8 cellular contexts compared by ENCODE assay signal in genomic region chr1:25338188-25338981, GRCh38. TPM values are rescaled to one million over a fixed set of nuclear protein-coding genes. Genes with fewer than 3 reads are reported as not detected.
DNase-seq lines count a peak whose midpoint lies in the region; ATAC-seq and TF ChIP-seq lines count a peak whose summit lies in the region.

TSS of gene TMEM50A (plus strand) at chr1:25338334. CDS start at chr1:25340487, 2,153 bp downstream.

- H3K4me1 ChIP-seq in CD8-positive, alpha-beta memory T cell (ENCODE audit: insufficient read depth, low read length), result peaks cover 21% of the 10 kb centered on the region

- ATAC-seq in GM19455 (IDR thresholded peaks at IDR 0.05; ENCODE audit: unreplicated experiment), result peak; percentile 62

- no peaks in the 10 kb centered on the region for H3K27me3 ChIP-seq in CD8-positive, alpha-beta memory T cell (ENCODE audit: insufficient read depth, low read length, poor library complexity, severe bottlenecking)
- H3K27me3 ChIP-seq in HL-60 (ENCODE audit: insufficient read depth, poor library complexity, severe bottlenecking), result no peaks in the 10 kb centered on the region

- peak within 1 kb of the TSS; percentile 93 to 98 (median 97) for H3K27ac Mint-ChIP-seq in CD8-positive, alpha-beta memory T cell

- peaks cover 0 to 41% (median 5%) of the 10 kb centered on the region in 3 donors for H3K36me3 Mint-ChIP-seq in CD8-positive, alpha-beta memory T cell

- POLR2A ChIA-PET in CD8-positive, alpha-beta memory T cell (lab: Charles Lee), result interaction anchor here (0.6 to 1.1 kb wide), 2 partner anchors 93 to 106 kb away, joined by 3 read pairs; partner anchors contain the start of gene SYF2
- POLR2A ChIA-PET in activated CD8-positive, alpha-beta memory T cell treated with anti-CD3 and anti-CD28 coated beads for 36 hours (lab: Charles Lee), result interaction anchor here (0.7 kb wide), 1 partner anchor 106 kb away, joined by 5 read pairs; the partner anchor contains the start of gene SYF2

- no peaks in the 10 kb centered on the region for H3K9me3 ChIP-seq in CD8-positive, alpha-beta memory T cell (ENCODE audit: low read length)

- peaks cover 49 to 59% (median 52%) of the 10 kb centered on the region in 3 donors for H3K4me1 Mint-ChIP-seq in CD8-positive, alpha-beta memory T cell

- no peaks in the 10 kb centered on the region for H3K36me3 ChIP-seq in CD8-positive, alpha-beta memory T cell (ENCODE audit: insufficient read depth, low read length)

- CTCF ChIA-PET in CD8-positive, alpha-beta memory T cell (lab: Charles Lee), result interaction anchor here (0.8 kb wide), 1 partner anchor 98 kb away, joined by 3 read pairs; no protein-coding TSS in a partner anchor
- CTCF ChIA-PET in activated CD8-positive, alpha-beta memory T cell treated with anti-CD3 and anti-CD28 coated beads for 36 hours (lab: Charles Lee), result no interaction called here

- peak within 1 kb of the TSS; percentile 95 for H3K27ac ChIP-seq in CD8-positive, alpha-beta memory T cell (ENCODE audit: low read depth, low read length)
- H3K27ac ChIP-seq in HL-60 (replicated peaks), result peak within 1 kb of the TSS; percentile 86

- H3K4me3 Mint-ChIP-seq in CD8-positive, alpha-beta memory T cell, result peak within 1 kb of the TSS; percentile 94 to 98 (median 97)

- no peaks in the 10 kb centered on the region for H3K9me3 Mint-ChIP-seq in CD8-positive, alpha-beta memory T cell

- TF ChIP-seq CTCF in HL-60 (IDR thresholded peaks at IDR 0.05; ENCODE audit: insufficient read depth, low read length), result no peak

- DNase-seq in CD8-positive, alpha-beta memory T cell, result peak; percentile 86 to 95 (median 89)
- DNase-seq in HL-60 (ENCODE audit: low read depth in 1 of 2, low spot score in 1 of 2) (peak; percentile 78 to 86), lung microvascular endothelial cell (ENCODE audit: low read depth in 2 of 2) (peak; percentile 86 to 91)
- peak; percentile 86 for DNase-seq in NK-92 treated with Interleukin-12 subunit alpha and Interleukin-12 subunit beta, amount 100 ng/mL, for 24 hours (lab: John Stamatoyannopoulos, UW)
- peak; percentile 87 for DNase-seq in effector CD8-positive, alpha-beta T cell (lab: John Stamatoyannopoulos, UW)
- peak; percentile 83 for DNase-seq in stimulated activated CD8-positive, alpha-beta memory T cell treated with anti-CD3 and anti-CD28 coated beads, Interleukin-12 subunit alpha, Interleukin-12 subunit beta, amount 100 ng/mL, for 1 hour (ENCODE audit: low read depth)

- no peaks in the 10 kb centered on the region for H3K27me3 Mint-ChIP-seq in CD8-positive, alpha-beta memory T cell

- H3K4me3 ChIP-seq in CD8-positive, alpha-beta memory T cell (ENCODE audit: low read length), result peak within 1 kb of the TSS; percentile 94
- peak within 1 kb of the TSS; percentile 93 for H3K4me3 ChIP-seq in HL-60 (replicated peaks; ENCODE audit: insufficient read depth, low read length)

RNA-seq across cellular contexts. Expression of gene TMEM50A, which starts in this region (rescaled TPM):
- 100 to 1,000 TPM; 110 to 117 TPM for total RNA-seq in CD8-positive, alpha-beta memory T cell
- polyA plus RNA-seq in CD8-positive, alpha-beta memory T cell, result 217 TPM
- 100 to 1,000 TPM; 111 TPM for total RNA-seq in activated CD8-positive, alpha-beta memory T cell treated with anti-CD3 and anti-CD28 coated beads for 36 hours
- 238 and 366 TPM in 2 replicates for total RNA-seq in lung microvascular endothelial cell

Comparison
In these comparisons a context has a peak if more than half of its experiments do, and no peak if none do; other contexts are left out.
1. Peak in every context shown above with its lines: DNase-seq, ATAC-seq, H3K4me3 ChIP-seq and H3K27ac ChIP-seq.